In the genomic region with DNA sequence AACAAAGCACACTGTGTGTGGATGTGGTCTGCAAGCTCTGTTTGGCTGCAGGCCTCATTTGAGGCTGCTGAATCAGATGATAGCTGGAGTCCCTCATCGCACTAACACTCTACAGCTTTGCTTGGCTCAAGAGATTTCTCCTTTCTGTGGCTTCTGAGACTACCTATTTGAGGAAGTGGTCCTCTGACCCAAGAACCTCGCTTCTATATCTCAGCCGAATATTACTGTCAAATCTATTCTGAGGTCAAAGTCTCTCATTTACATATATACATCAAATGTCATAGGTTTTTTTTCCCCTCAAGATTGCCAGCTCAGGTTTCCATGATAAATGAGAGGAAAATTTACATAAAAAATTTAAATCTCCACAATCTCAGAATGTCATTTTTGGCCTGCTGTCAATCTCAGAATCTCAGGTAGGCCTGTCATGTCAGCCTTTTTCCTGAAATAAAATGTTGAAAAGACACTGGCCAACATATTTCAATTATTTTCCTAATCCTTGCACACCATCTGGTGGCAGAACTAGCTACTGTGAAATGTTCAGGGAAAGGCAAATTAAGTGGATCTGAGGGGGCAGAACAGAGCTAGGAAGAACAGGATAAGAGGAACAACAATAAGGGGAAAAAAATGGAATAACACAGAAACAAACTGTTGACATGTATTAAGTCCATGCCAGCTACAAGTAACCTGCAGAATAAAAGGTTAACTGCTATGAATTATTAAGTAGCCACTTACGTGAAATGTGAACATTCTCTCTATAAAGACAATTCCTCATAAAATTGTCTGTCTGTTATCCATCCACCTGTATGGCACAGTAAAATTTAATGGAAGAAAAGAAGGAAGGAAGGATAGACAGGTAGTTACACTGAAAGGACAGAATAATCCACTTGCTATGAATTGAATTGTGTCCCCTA, we compare ENCODE assay signal across 9 cellular contexts. TPM values are rescaled to one million over a fixed set of nuclear protein-coding genes. Genes with fewer than 3 reads are reported as not detected.
A peak's percentile ranks its signal among the peaks of the same experiment; 100 is the strongest.
DNase-seq lines count a peak whose midpoint lies in the region; FAIRE-seq lines count a peak whose summit lies in the region.
"Had no signal": no experiment of that assay in that cellular context is flagged by ENCODE, and none has a peak within 500 bp of the region (broad histone marks: within the 10 kb centered on the region; RNA-seq: fewer than 3 reads in every experiment).

No MANE protein-coding gene starts in this region.

- H3K9me3 ChIP-seq in GM23248 (ENCODE audit: low read depth): no peaks in the 10 kb centered on the region

- H3K27me3 Mint-ChIP-seq in activated CD4-positive, alpha-beta T cell treated with anti-CD3 and anti-CD28 coated beads, Interleukin-2, amount 10 ng/mL, durations not matched to agents 7 days and 5 days: no peaks in the 10 kb centered on the region
- H3K27me3 Mint-ChIP-seq: CD4-positive, CD25-positive, alpha-beta regulatory T cell had no signal

- H3K27me3 ChIP-seq in GM23248 (replicated peaks; ENCODE audit: insufficient read depth): no peaks in the 10 kb centered on the region

- no peaks in the 10 kb centered on the region for H3K36me3 ChIP-seq in GM23248 (ENCODE audit: low read depth)

- peaks cover 8% of the 10 kb centered on the region; the same call in 1 of the 2 replicates for H3F3A ChIP-seq in GM23248 (ENCODE audit: insufficient read depth)

- 82 to 87% methylated on average over 4 of the region's 4 CpGs for WGBS in GM23248 (ENCODE audit: low coverage in 1 of 2, low lambda C conversion rate in 2 of 2, missing lambda C conversion rate in 2 of 2), 2 experiments

- in situ Hi-C loops in GM23248 (cut with MboI): no loop called here
- in situ Hi-C loops in KBM-7 (cut with MboI; ENCODE audit: low pct_unique_long_range_greater_than_20kb, low sequenced_read_pairs): no loop called here

- no peak overlapping the region for H2AFZ ChIP-seq in GM23248

- FAIRE-seq in frontal cortex (lab: Jason Lieb, UNC): peak; percentile 21

- no peaks in the 10 kb centered on the region for H3K9me2 ChIP-seq in GM23248 (ENCODE audit: insufficient read depth)

- CTCF ChIA-PET in activated CD4-positive, alpha-beta T cell treated with anti-CD3 and anti-CD28 coated beads, Interleukin-2, amount 10 ng/mL, durations not matched to agents 7 days and 5 days (lab: Charles Lee): interaction anchor here (0.6 to 3.1 kb wide), 6 partner anchors 9 to 1130 kb away, joined by 3 to 8 read pairs (median 3); no protein-coding TSS in a partner anchor

- no peak overlapping the region for H3K4me2 ChIP-seq in GM23248 (ENCODE audit: unreplicated experiment)

- POLR2A ChIA-PET in activated CD4-positive, alpha-beta T cell treated with anti-CD3 and anti-CD28 coated beads, Interleukin-2, amount 10 ng/mL, durations not matched to agents 7 days and 5 days (lab: Charles Lee): no interaction called here

- H3K4me3 ChIP-seq in GM23248: no peak overlapping the region

- peak; percentile 39 to 47 for DNase-seq in NCI-H2081 (lab: John Stamatoyannopoulos, UW)
- no peak for DNase-seq in NCI-H2081 treated with DMSO at 0.1 percent for 48 hours (lab: John Stamatoyannopoulos, UW)
- peak; percentile 58 for DNase-seq in GM23248
- DNase-seq in KBM-7: peak; percentile 32
- peak; percentile 30 for DNase-seq in SHP77 treated with DMSO at 0.1 percent for 48 hours (lab: John Stamatoyannopoulos, UW)
- DNase-seq in frontal cortex (ENCODE audit: low spot score in 2 of 2): peak; percentile 7 to 38
- DNase-seq in retina: peak; percentile 43
- no peak for DNase-seq in activated CD4-positive, alpha-beta T cell treated with anti-CD3 and anti-CD28 coated beads, Interleukin-2, amount 10 ng/mL, durations not matched to agents 7 days and 5 days
- DNase-seq: CD4-positive, CD25-positive, alpha-beta regulatory T cell had no signal

- no peak overlapping the region for H3K27ac ChIP-seq in GM23248

- no peaks in the 10 kb centered on the region for H4K20me1 ChIP-seq in GM23248 (ENCODE audit: insufficient read depth)

- H3K27ac Mint-ChIP-seq in activated CD4-positive, alpha-beta T cell treated with anti-CD3 and anti-CD28 coated beads, Interleukin-2, amount 10 ng/mL, durations not matched to agents 7 days and 5 days: no peak overlapping the region
- H3K27ac Mint-ChIP-seq: CD4-positive, CD25-positive, alpha-beta regulatory T cell had no signal

- H3K9me3 Mint-ChIP-seq in activated CD4-positive, alpha-beta T cell treated with anti-CD3 and anti-CD28 coated beads, Interleukin-2, amount 10 ng/mL, durations not matched to agents 7 days and 5 days: no peaks in the 10 kb centered on the region

- H3K79me2 ChIP-seq in GM23248 (ENCODE audit: insufficient read depth): no peaks in the 10 kb centered on the region

- H3K36me3 Mint-ChIP-seq in activated CD4-positive, alpha-beta T cell treated with anti-CD3 and anti-CD28 coated beads, Interleukin-2, amount 10 ng/mL, durations not matched to agents 7 days and 5 days (ENCODE audit: low read depth): no peaks in the 10 kb centered on the region

- H3K4me1 ChIP-seq in GM23248 (ENCODE audit: insufficient read depth): peaks cover 19% of the 10 kb centered on the region

- H3K4me3 Mint-ChIP-seq in activated CD4-positive, alpha-beta T cell treated with anti-CD3 and anti-CD28 coated beads, Interleukin-2, amount 10 ng/mL, durations not matched to agents 7 days and 5 days: no peak overlapping the region
- H3K4me3 Mint-ChIP-seq: CD4-positive, CD25-positive, alpha-beta regulatory T cell had no signal

- H3K4me1 Mint-ChIP-seq in activated CD4-positive, alpha-beta T cell treated with anti-CD3 and anti-CD28 coated beads, Interleukin-2, amount 10 ng/mL, durations not matched to agents 7 days and 5 days: no peaks in the 10 kb centered on the region

- no peak overlapping the region for H3K9ac ChIP-seq in GM23248

RNA-seq across cellular contexts. Expression of a gene that starts 39.3 kb away (rescaled TPM):
- total RNA-seq in GM23248 (2014; rRNA removed; shearing (Covaris generic)): 0.43 and 1.8 TPM in 2 replicates
- 2.0 and 2.3 TPM in 2 replicates for polyA plus RNA-seq in GM23248 (2016; fragmentation: Nextera tagmentation; extraction: Ambion mirVana)
- total RNA-seq in frontal cortex: 2.0 TPM
- 1 to 10 TPM; 6.5 to 7.5 TPM for total RNA-seq in activated CD4-positive, alpha-beta T cell treated with anti-CD3 and anti-CD28 coated beads, Interleukin-2, amount 10 ng/mL, durations not matched to agents 7 days and 5 days

Comparison
In these comparisons a context has a peak if more than half of its experiments do, and no peak if none do; other contexts are left out.
1. DNase-seq: peak in NCI-H2081 (2 of 2), GM23248 (single experiment), KBM-7 (single experiment), SHP77 treated with DMSO at 0.1 percent for 48 hours (single experiment), frontal cortex (2 of 2) and retina (single experiment); none in NCI-H2081 treated with DMSO at 0.1 percent for 48 hours (single experiment) and activated CD4-positive, alpha-beta T cell treated with anti-CD3 and anti-CD28 coated beads, Interleukin-2, amount 10 ng/mL, durations not matched to agents 7 days and 5 days (single experiment).